In genomic region chr3:56790016-56790950, GRCh38 we compare ENCODE assay signal across 1 cellular context.
TF ChIP-seq lines count a peak whose summit lies in the region.

No MANE protein-coding gene starts in this region.

TF ChIP-seq in WTC11, 78 proteins besides CTCF, POLR2A, EP300 and RAD21 (continued from another document):
- TF ChIP-seq ARID4B (CRISPR knock-in tag; IDR thresholded peaks at IDR 0.05; ENCODE audit: borderline replicate concordance) = no peak
- TF ChIP-seq ERG (CRISPR knock-in tag; IDR thresholded peaks at IDR 0.05) = no peak
- TF ChIP-seq ATF1 (CRISPR knock-in tag; IDR thresholded peaks at IDR 0.05) = no peak
- TF ChIP-seq SOX15 (CRISPR knock-in tag; IDR thresholded peaks at IDR 0.05) = no peak
- TF ChIP-seq GABPB1 (CRISPR knock-in tag; IDR thresholded peaks at IDR 0.05) = no peak
- TF ChIP-seq TP53 (CRISPR knock-in tag; IDR thresholded peaks at IDR 0.05) = no peak
- no peak for TF ChIP-seq MXD4 (CRISPR knock-in tag; IDR thresholded peaks at IDR 0.05; ENCODE audit: borderline replicate concordance)
